ENCODE assay signal across 7 cellular contexts in the genomic region with DNA sequence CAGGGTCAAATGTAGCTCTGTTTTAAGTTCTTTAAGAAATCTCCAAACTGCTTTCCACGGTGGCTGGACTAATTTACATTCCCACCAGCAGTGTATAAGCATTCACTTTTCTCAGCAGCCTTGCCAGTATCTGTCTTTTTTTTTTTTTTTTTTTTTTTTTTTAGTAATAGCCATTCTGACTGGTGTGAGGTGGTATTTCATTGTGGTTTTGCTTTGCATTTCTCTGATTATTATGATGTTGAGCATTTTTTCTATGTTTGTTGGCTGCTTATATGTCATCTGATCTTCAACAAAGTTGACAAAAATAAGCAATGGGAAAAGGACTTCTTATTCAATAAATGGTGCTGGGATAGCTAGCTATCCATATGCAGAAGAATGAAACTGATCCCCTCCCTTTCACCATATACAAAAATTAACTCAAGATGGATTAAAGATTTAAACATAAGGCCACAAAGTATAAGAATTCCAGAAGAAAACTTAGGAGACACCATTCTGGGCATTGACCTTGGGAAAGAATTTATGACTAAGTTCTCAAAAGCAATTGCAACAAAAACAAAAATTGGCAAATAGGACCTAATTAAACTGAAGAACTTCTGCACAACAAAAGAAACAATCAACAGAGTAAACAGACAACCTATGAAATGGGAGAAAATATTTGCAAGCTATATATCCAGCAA. TPM values are rescaled to one million over a fixed set of nuclear protein-coding genes. Genes with fewer than 3 reads are reported as not detected.
DNase-seq lines count a peak whose midpoint lies in the region; TF ChIP-seq lines count a peak whose summit lies in the region.
"Not testable (repeated sequence)": the region's sequence is repeated elsewhere in the genome, so short reads cannot be mapped to it uniquely, and the experiment has no call there.

No MANE protein-coding gene starts in this region.

- not testable (repeated sequence) for H4K20me1 ChIP-seq in osteoblast (ENCODE audit: insufficient read depth, low read length)

- DNase-seq in AG10803 (ENCODE audit: low read depth), result peak; percentile 91
- DNase-seq in HCEC 1CT, result peak; percentile 76
- peak in 1 of 2 experiments; percentile 59 for DNase-seq in SJSA1 (ENCODE audit: low read depth in 1 of 2, low spot score in 2 of 2)
- DNase-seq in astrocyte of the hippocampus (ENCODE audit: low read depth, low spot score), result peak; percentile 44
- DNase-seq in dedifferentiated amniotic fluid mesenchymal stem cell (ENCODE audit: extremely low spot score), result peak; percentile 80
- DNase-seq in fibroblast of villous mesenchyme (ENCODE audit: low read depth), result peak; percentile 71
- DNase-seq in osteoblast (ENCODE audit: insufficient read length, low spot score, missing footprints), result not testable (repeated sequence)

- not testable (repeated sequence) for H3K27me3 ChIP-seq in SJSA1 (replicated peaks); osteoblast (ENCODE audit: insufficient read depth, low read length)

- not testable (repeated sequence) for H3K79me2 ChIP-seq in osteoblast (ENCODE audit: insufficient read depth, low read length)

- H3K4me3 ChIP-seq in AG10803 (ENCODE audit: low read length); SJSA1; fibroblast of villous mesenchyme (ENCODE audit: low read depth, low read length); osteoblast (ENCODE audit: insufficient read depth, low read length): not testable (repeated sequence)

- not testable (repeated sequence) for H2AFZ ChIP-seq in osteoblast (ENCODE audit: low read length)

- TF ChIP-seq CTCF in AG10803 (conservative IDR thresholded peaks at IDR 0.05; ENCODE audit: low read length); fibroblast of villous mesenchyme (IDR thresholded peaks at IDR 0.05; ENCODE audit: insufficient read depth, low read depth, low read length); osteoblast (IDR thresholded peaks at IDR 0.05; ENCODE audit: extremely low read depth, low read depth, low read length): not testable (repeated sequence)

- peak overlapping the region; percentile 15 for H3K4me2 ChIP-seq in osteoblast (ENCODE audit: insufficient read depth, low read length)

- H3K27ac ChIP-seq in SJSA1 (peak overlapping the region; percentile 68), osteoblast (ENCODE audit: low read depth, low read length) (peak overlapping the region; percentile 95)

- not testable (repeated sequence) for H3K36me3 ChIP-seq in SJSA1; osteoblast (ENCODE audit: insufficient read depth, low read length)

- H3K9me3 ChIP-seq in SJSA1 (replicated peaks); osteoblast (ENCODE audit: low read depth, low read length): not testable (repeated sequence)

- H3K4me1 ChIP-seq in SJSA1 (replicated peaks), result peaks cover 47% of the 10 kb centered on the region
- peaks cover 80% of the 10 kb centered on the region for H3K4me1 ChIP-seq in osteoblast (ENCODE audit: insufficient read depth, low read length)

RNA-seq across cellular contexts. Expression of gene FRMD6, which starts 52.6 kb away (rescaled TPM):
- 87.3 and 108 TPM in 2 replicates for total RNA-seq in SJSA1 (2014; rRNA removed; shearing (Covaris generic))
- total RNA-seq in fibroblast of villous mesenchyme (475 and 524 TPM in 2 replicates), osteoblast (584 and 701 TPM in 2 replicates)
